Comparison of ENCODE assay signal across 13 cellular contexts in the genomic region with DNA sequence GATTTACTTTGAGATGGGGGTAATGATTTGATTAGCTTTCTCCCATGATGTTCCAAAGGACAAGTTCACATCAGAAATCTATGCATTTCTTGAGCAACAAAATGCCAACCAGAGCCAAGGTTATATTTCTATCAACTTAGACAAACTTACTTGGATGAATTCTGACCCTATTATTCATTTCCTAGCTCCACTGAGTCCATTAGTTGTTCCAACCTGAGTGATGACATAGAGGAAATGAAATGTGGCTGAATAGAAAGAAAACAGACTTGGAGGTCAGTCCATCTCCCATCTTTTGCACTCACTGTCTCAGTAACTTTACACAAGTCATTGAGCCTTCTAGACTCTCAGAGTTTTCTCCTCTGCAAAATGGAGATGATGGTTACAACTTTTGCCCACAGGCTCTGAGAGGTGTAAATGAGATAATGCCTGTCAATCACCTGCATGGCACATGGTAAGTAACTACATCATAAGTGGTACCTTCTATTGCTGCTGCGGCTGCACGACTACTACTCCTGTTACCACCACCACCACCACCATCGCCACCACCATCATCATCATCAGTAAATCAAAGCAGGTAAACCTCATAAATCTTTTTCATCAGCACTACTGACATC.
DNase-seq lines count a peak whose midpoint lies in the region; ATAC-seq, FAIRE-seq and TF ChIP-seq lines count a peak whose summit lies in the region.
"Had no signal": no experiment of that assay in that cellular context is flagged by ENCODE, and none has a peak within 500 bp of the region (broad histone marks: within the 10 kb centered on the region; RNA-seq: fewer than 3 reads in every experiment).

No MANE protein-coding gene starts in this region.

- H3K27ac Mint-ChIP-seq in HFFc6 = peak overlapping the region; percentile 82
- H3K27ac Mint-ChIP-seq: activated B cell treated with CpG ODN at 0.5 μM for 24 hours; activated naive CD4-positive, alpha-beta T cell treated with anti-CD3 and anti-CD28 coated beads, Interleukin-2, amount 50 U/mL, for 72 hours had no signal

- peaks cover 56% of the 10 kb centered on the region for H3K4me1 ChIP-seq in A549

- intact Hi-C loops in head of caudate nucleus (cut with DNase I) = no loop called here

- no peak for DNase-seq in A549 (ENCODE audit: low read depth in 1 of 2, low spot score in 1 of 2)
- DNase-seq in HFFc6 = peak; percentile 63
- peak; percentile 78 for DNase-seq in amniotic epithelial cell (ENCODE audit: low read depth)
- DNase-seq in foreskin fibroblast = peak; percentile 71 to 77
- no peak for DNase-seq in head of caudate nucleus
- no peak for DNase-seq in iPS-NIHi11 (ENCODE audit: low spot score)
- no peak for DNase-seq in RWPE1 (ENCODE audit: low spot score)
- no peak for DNase-seq in hippocampal formation (lab: John Stamatoyannopoulos, UW)
- DNase-seq: activated B cell treated with CpG ODN at 0.5 μM for 24 hours; activated CD8-positive, alpha-beta memory T cell treated with anti-CD3 and anti-CD28 coated beads, Interleukin-2, amount 50 U/mL, for 48 hours; NCI-H1092 had no signal

- 91% methylated on average over 3 of the region's 3 CpGs for WGBS in A549 (ENCODE audit: missing lambda C conversion rate)

- peaks cover 29% of the 10 kb centered on the region for H3K36me3 Mint-ChIP-seq in HFFc6 (ENCODE audit: low read depth)

- H3K27ac ChIP-seq in A549 (peak overlapping the region; percentile 42 to 59; a peak in 3 of 6 replicates), RWPE1 (no peak overlapping the region)

- H3K4me3 ChIP-seq in A549 (no peak overlapping the region), foreskin fibroblast (ENCODE audit: low read depth in 1 of 2, low read length in 2 of 2) (no peak overlapping the region)

- H3K27me3 Mint-ChIP-seq in HFFc6 (ENCODE audit: insufficient read depth) = peaks cover 2% of the 10 kb centered on the region; the same call in 1 of the 2 replicates

- H3K9me3 Mint-ChIP-seq in HFFc6 = no peaks in the 10 kb centered on the region
- H3K9me3 Mint-ChIP-seq: activated B cell treated with CpG ODN at 0.5 μM for 24 hours had no signal

- H3K4me3 Mint-ChIP-seq in HFFc6 = peak overlapping the region; percentile 63
- H3K4me3 Mint-ChIP-seq: activated B cell treated with CpG ODN at 0.5 μM for 24 hours had no signal

- no peaks in the 10 kb centered on the region for H3K9me3 ChIP-seq in A549

- no peak for TF ChIP-seq CTCF in A549 (IDR thresholded peaks at IDR 0.05)
- TF ChIP-seq CTCF in HFFc6 (IDR thresholded peaks at IDR 0.05) = no peak
- TF ChIP-seq CTCF in foreskin fibroblast (IDR thresholded peaks at IDR 0.05; ENCODE audit: low read depth, low read length) = no peak
- no peak for TF ChIP-seq CTCF in RWPE1 (conservative IDR thresholded peaks at IDR 0.05; ENCODE audit: low read depth)

- TF ChIP-seq EP300 in A549 (IDR thresholded peaks at IDR 0.05) = no peak

- POLR2A ChIA-PET in A549 (lab: Yijun Ruan, JAX) = no interaction called here
- POLR2A ChIA-PET in RWPE1 (lab: Yijun Ruan, JAX; ENCODE audit: low non-redundant PET) = interaction anchor here (0.6 kb wide), 1 partner anchor 140 kb away, joined by 7 read pairs; no protein-coding TSS in a partner anchor

- no peak for TF ChIP-seq POLR2A in A549 (IDR thresholded peaks at IDR 0.05; ENCODE audit: low read length)

- peaks cover 86% of the 10 kb centered on the region for H3K4me1 Mint-ChIP-seq in HFFc6 (ENCODE audit: low read depth)
- H3K4me1 Mint-ChIP-seq: activated B cell treated with CpG ODN at 0.5 μM for 24 hours had no signal

- CTCF ChIA-PET in A549 (lab: Yijun Ruan, JAX) (interaction anchor here (1.7 to 1.9 kb wide), 2 partner anchors 11 to 121 kb away, joined by 4 to 7 read pairs; no protein-coding TSS in a partner anchor), RWPE1 (lab: Yijun Ruan, JAX) (interaction anchor here (0.6 to 1.0 kb wide), 3 partner anchors 121 to 1870 kb away, joined by 3 to 4 read pairs (median 3); no protein-coding TSS in a partner anchor)

- H3K4me2 ChIP-seq in A549 = peak overlapping the region; percentile 29

- TF ChIP-seq RAD21 in A549 (conservative IDR thresholded peaks at IDR 0.05 in 1 of 2, IDR thresholded peaks at IDR 0.05 in 1 of 2) = no peak

- peak in 1 of 2 experiments; percentile 34; a peak in 2 of 6 replicates for ATAC-seq in A549
- ATAC-seq: activated naive CD4-positive, alpha-beta T cell treated with anti-CD3 and anti-CD28 coated beads, Interleukin-2, amount 50 U/mL, for 72 hours; esophagus mucosa had no signal

- FAIRE-seq in A549 (lab: Jason Lieb, UNC) = no peak

TF ChIP-seq in A549, 52 proteins besides CTCF, POLR2A, EP300 and RAD21:
- TF ChIP-seq KDM1A (IDR thresholded peaks at IDR 0.05; ENCODE audit: low read depth) (no peak), TP53 (CRISPR knock-in tag; IDR thresholded peaks at IDR 0.05) (no peak), HOXB5 (CRISPR knock-in tag; IDR thresholded peaks at IDR 0.05) (no peak), CBX2 (IDR thresholded peaks at IDR 0.05; ENCODE audit: borderline replicate concordance, low read depth) (no peak), CEBPB (IDR thresholded peaks at IDR 0.05) (no peak), SREBF2 (IDR thresholded peaks at IDR 0.05) (no peak), ESRRA (IDR thresholded peaks at IDR 0.05; ENCODE audit: borderline replicate concordance, low read length) (no peak), KDM5A (IDR thresholded peaks at IDR 0.05) (no peak), PHF8 (IDR thresholded peaks at IDR 0.05; ENCODE audit: borderline replicate concordance, low read depth) (no peak), TFCP2L1 (CRISPR knock-in tag; IDR thresholded peaks at IDR 0.05) (no peak), JUN (IDR thresholded peaks at IDR 0.05) (no peak), RARB (CRISPR knock-in tag; IDR thresholded peaks at IDR 0.05) (no peak), MAZ (IDR thresholded peaks at IDR 0.05; ENCODE audit: borderline replicate concordance, low read depth, low read length) (no peak), RFX5 (IDR thresholded peaks at IDR 0.05) (no peak), HEYL (CRISPR knock-in tag; IDR thresholded peaks at IDR 0.05) (no peak), MYC (IDR thresholded peaks at IDR 0.05; ENCODE audit: borderline replicate concordance, low read length) (no peak)
- TF ChIP-seq, protein P1, sequence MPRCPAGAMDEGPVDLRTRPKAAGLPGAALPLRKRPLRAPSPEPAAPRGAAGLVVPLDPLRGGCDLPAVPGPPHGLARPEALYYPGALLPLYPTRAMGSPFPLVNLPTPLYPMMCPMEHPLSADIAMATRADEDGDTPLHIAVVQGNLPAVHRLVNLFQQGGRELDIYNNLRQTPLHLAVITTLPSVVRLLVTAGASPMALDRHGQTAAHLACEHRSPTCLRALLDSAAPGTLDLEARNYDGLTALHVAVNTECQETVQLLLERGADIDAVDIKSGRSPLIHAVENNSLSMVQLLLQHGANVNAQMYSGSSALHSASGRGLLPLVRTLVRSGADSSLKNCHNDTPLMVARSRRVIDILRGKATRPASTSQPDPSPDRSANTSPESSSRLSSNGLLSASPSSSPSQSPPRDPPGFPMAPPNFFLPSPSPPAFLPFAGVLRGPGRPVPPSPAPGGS (IDR thresholded peaks at IDR 0.05) = no peak
- TF ChIP-seq, protein P2, sequence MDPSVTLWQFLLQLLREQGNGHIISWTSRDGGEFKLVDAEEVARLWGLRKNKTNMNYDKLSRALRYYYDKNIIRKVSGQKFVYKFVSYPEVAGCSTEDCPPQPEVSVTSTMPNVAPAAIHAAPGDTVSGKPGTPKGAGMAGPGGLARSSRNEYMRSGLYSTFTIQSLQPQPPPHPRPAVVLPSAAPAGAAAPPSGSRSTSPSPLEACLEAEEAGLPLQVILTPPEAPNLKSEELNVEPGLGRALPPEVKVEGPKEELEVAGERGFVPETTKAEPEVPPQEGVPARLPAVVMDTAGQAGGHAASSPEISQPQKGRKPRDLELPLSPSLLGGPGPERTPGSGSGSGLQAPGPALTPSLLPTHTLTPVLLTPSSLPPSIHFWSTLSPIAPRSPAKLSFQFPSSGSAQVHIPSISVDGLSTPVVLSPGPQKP (IDR thresholded peaks at IDR 0.05; ENCODE audit: low read depth, low read length) = no peak
- TF ChIP-seq, protein P3, sequence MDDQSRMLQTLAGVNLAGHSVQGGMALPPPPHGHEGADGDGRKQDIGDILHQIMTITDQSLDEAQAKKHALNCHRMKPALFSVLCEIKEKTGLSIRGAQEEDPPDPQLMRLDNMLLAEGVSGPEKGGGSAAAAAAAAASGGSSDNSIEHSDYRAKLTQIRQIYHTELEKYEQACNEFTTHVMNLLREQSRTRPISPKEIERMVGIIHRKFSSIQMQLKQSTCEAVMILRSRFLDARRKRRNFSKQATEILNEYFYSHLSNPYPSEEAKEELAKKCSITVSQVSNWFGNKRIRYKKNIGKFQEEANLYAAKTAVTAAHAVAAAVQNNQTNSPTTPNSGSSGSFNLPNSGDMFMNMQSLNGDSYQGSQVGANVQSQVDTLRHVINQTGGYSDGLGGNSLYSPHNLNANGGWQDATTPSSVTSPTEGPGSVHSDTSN (IDR thresholded peaks at IDR 0.05) = no peak
- TF ChIP-seq, protein P4, sequence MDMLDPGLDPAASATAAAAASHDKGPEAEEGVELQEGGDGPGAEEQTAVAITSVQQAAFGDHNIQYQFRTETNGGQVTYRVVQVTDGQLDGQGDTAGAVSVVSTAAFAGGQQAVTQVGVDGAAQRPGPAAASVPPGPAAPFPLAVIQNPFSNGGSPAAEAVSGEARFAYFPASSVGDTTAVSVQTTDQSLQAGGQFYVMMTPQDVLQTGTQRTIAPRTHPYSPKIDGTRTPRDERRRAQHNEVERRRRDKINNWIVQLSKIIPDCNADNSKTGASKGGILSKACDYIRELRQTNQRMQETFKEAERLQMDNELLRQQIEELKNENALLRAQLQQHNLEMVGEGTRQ (IDR thresholded peaks at IDR 0.05) = no peak

Comparison
In these comparisons a context has a peak if more than half of its experiments do, and no peak if none do; other contexts are left out.
1. DNase-seq: peak in HFFc6 (single experiment), amniotic epithelial cell (single experiment) and foreskin fibroblast (2 of 2); none in A549 (0 of 2), head of caudate nucleus (0 of 42), iPS-NIHi11 (single experiment), RWPE1 (single experiment) and hippocampal formation (0 of 2).